17 cellular contexts compared by ENCODE assay signal in genomic region chr11:130436171-130436570, GRCh38. TPM values are rescaled to one million over a fixed set of nuclear protein-coding genes. Genes with fewer than 3 reads are reported as not detected.
"Had no signal": no experiment of that assay in that cellular context is flagged by ENCODE, and none has a peak within 500 bp of the region (broad histone marks: within the 10 kb centered on the region; RNA-seq: fewer than 3 reads in every experiment).

No MANE protein-coding gene starts in this region.

- H3K36me3 ChIP-seq: brain microvascular endothelial cell, esophagus muscularis mucosa, lower lobe of right lung, ovary, thyroid gland, uterus had no signal

- H3K27ac ChIP-seq: brain microvascular endothelial cell, lower lobe of right lung, ovary, uterus had no signal

- H3K4me1 ChIP-seq: uterus had no signal

- DNase-seq: activated CD4-positive, alpha-beta T cell treated with anti-CD3 and anti-CD28 coated beads, Interleukin-2, amount 10 ng/mL, durations not matched to agents 7 days and 5 days; activated CD4-positive, CD25-positive, alpha-beta regulatory T cell; activated CD8-positive, alpha-beta memory T cell treated with anti-CD3 and anti-CD28 coated beads for 24 hours; amniotic stem cell; endodermal cell; foreskin fibroblast; glutamatergic neuron; immature natural killer cell; lower lobe of right lung; ovary; T-helper 17 cell; uterus had no signal

- ATAC-seq: lower lobe of right lung, T-helper 17 cell had no signal

- H3K9me3 ChIP-seq: esophagus muscularis mucosa, lower lobe of right lung, ovary, thyroid gland, uterus had no signal

- H3K4me3 ChIP-seq: esophagus muscularis mucosa, lower lobe of right lung, ovary, thyroid gland, uterus had no signal

- H3K27me3 ChIP-seq: brain microvascular endothelial cell, esophagus muscularis mucosa, ovary, thyroid gland, uterus had no signal

RNA-seq across cellular contexts. Expression of gene ADAMTS8, which starts 7.8 kb away (rescaled TPM):
- total RNA-seq: activated CD4-positive, alpha-beta T cell treated with anti-CD3 and anti-CD28 coated beads, Interleukin-2, amount 10 ng/mL, durations not matched to agents 7 days and 5 days; dermis microvascular lymphatic vessel endothelial cell; mononuclear cell; T-helper 17 cell had no signal

RNA-seq across cellular contexts. Expression of gene ADAMTS15, which starts 12.3 kb away (rescaled TPM):
- total RNA-seq: mononuclear cell, T-helper 17 cell had no signal
- polyA plus RNA-seq: immature natural killer cell had no signal
